ENCODE assay signal across 11 cellular contexts in the genomic region with DNA sequence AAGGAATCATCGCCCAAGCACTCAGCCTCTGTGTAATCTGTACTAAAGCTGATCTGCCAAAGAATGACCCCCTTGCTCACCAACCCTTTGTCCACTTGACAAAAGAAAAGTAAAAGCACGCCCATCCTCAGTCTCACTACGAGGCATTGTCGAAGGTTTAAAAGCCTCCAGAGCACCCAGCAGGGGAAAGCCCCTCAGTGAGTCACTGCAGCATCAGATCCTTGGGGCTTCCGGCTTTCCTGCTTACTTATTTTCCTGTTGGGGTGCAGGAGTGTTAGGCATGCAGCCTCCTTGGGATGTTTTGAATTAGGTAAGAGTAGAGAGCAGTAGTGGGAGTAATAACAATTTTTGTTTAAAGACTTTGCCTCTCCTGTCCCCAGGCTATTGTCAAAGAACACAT.
DNase-seq lines count a peak whose midpoint lies in the region; ATAC-seq, FAIRE-seq and TF ChIP-seq lines count a peak whose summit lies in the region.
"Had no signal": no experiment of that assay in that cellular context is flagged by ENCODE, and none has a peak within 500 bp of the region (broad histone marks: within the 10 kb centered on the region; RNA-seq: fewer than 3 reads in every experiment).

No MANE protein-coding gene starts in this region.

- TF ChIP-seq CTCF in retinal pigment epithelial cell (conservative IDR thresholded peaks at IDR 0.05; ENCODE audit: low read depth, low read length), result no peak

- no peak overlapping the region for H3K27ac ChIP-seq in effector memory CD4-positive, alpha-beta T cell (ENCODE audit: insufficient read depth, low read length, poor library complexity, severe bottlenecking)
- H3K27ac ChIP-seq: coronary artery had no signal

- no peaks in the 10 kb centered on the region for H3K36me3 ChIP-seq in effector memory CD4-positive, alpha-beta T cell (ENCODE audit: control insufficient read depth, insufficient read depth, low read length)

- ATAC-seq in GM18861 (IDR thresholded peaks at IDR 0.05; ENCODE audit: unreplicated experiment) (peak; percentile 63), HG03521 (IDR thresholded peaks at IDR 0.05; ENCODE audit: unreplicated experiment) (no peak), HG03039 (IDR thresholded peaks at IDR 0.05; ENCODE audit: unreplicated experiment) (no peak)

- H3K4me1 ChIP-seq in effector memory CD4-positive, alpha-beta T cell (ENCODE audit: control insufficient read depth, insufficient read depth, low read length, poor library complexity, severe bottlenecking), result no peaks in the 10 kb centered on the region

- H3K9me3 ChIP-seq in effector memory CD4-positive, alpha-beta T cell (ENCODE audit: control insufficient read depth, low read length), result no peaks in the 10 kb centered on the region

- peak; percentile 70 for FAIRE-seq in endometrium (lab: Jason Lieb, UNC)
- FAIRE-seq: GM12891 had no signal

- H3K27me3 ChIP-seq in effector memory CD4-positive, alpha-beta T cell (replicated peaks; ENCODE audit: control insufficient read depth, insufficient read depth, low read length, poor library complexity, severe bottlenecking), result no peaks in the 10 kb centered on the region

- no peak overlapping the region for H3K4me3 ChIP-seq in retinal pigment epithelial cell (ENCODE audit: low read length)
- no peak overlapping the region for H3K4me3 ChIP-seq in effector memory CD4-positive, alpha-beta T cell (ENCODE audit: insufficient read depth, low read depth, low read length, poor library complexity, severe bottlenecking)
- H3K4me3 ChIP-seq: coronary artery had no signal

- DNase-seq in LHCN-M2 (ENCODE audit: low read depth) (peak; percentile 69), retinal pigment epithelial cell (ENCODE audit: low read depth) (peak; percentile 28)
- DNase-seq in central memory CD4-positive, alpha-beta T cell, result no peak
- DNase-seq in effector memory CD4-positive, alpha-beta T cell, result no peak
- DNase-seq: SIG-M5 had no signal

Comparison
In these comparisons a context has a peak if more than half of its experiments do, and no peak if none do; other contexts are left out.
1. DNase-seq: peak in LHCN-M2 (single experiment) and retinal pigment epithelial cell (single experiment); none in central memory CD4-positive, alpha-beta T cell (single experiment) and effector memory CD4-positive, alpha-beta T cell (0 of 3).